Comparison of ENCODE assay signal across 8 cellular contexts in the genomic region with DNA sequence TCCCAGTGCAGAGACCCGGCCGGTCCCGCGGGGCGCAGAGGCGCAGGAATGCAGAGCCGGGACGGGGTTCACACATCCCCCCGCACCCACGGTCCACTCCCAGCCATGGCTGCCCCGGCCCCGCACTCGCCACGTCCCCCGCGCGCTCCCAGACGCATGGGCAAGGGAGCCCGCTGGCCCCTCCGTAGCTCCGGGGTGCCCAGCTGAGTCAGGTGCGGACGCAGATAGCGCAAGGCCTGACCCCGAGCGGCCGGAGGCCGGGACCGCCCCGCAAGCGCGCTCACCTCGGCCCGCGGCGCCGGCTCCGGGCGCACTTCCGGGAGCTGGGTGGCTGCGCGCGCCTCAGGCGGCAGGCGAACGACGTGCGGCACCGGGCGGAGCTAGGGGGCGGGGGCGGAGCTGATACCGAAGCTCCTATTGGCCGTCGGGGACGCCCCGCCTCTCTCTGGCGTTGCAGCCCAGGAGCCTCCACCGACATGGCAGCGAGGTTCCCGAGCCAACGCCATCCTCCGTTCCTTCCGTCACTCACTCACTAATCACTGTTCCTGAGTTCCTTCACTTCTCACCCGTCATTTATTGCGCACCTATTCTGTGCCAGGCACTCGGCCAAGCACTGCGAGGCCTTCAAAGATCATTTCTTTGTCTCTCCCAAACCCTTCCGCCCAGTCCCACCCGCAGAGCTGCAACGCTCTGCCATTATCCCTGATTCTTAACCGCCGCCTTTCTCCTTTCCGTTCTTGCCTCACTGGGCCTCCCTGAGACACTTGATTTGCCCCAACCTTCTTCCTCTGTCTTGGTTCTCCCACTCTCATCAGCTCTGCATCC. TPM values are rescaled to one million over a fixed set of nuclear protein-coding genes. Genes with fewer than 3 reads are reported as not detected.
A peak's percentile ranks its signal among the peaks of the same experiment; 100 is the strongest.
DNase-seq lines count a peak whose midpoint lies in the region; ATAC-seq, FAIRE-seq and TF ChIP-seq lines count a peak whose summit lies in the region.

A gene with protein sequence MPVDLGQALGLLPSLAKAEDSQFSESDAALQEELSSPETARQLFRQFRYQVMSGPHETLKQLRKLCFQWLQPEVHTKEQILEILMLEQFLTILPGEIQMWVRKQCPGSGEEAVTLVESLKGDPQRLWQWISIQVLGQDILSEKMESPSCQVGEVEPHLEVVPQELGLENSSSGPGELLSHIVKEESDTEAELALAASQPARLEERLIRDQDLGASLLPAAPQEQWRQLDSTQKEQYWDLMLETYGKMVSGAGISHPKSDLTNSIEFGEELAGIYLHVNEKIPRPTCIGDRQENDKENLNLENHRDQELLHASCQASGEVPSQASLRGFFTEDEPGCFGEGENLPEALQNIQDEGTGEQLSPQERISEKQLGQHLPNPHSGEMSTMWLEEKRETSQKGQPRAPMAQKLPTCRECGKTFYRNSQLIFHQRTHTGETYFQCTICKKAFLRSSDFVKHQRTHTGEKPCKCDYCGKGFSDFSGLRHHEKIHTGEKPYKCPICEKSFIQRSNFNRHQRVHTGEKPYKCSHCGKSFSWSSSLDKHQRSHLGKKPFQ (minus strand): TSS at position 329 of the 825 bp plus-strand sequence. CDS start 4,646 bp downstream, outside the sequence.

- no peak for TF ChIP-seq CTCF in GM10248 (IDR thresholded peaks at IDR 0.05; ENCODE audit: control extremely low read depth, extremely low read depth, low read depth, missing control alignments)
- no peak for TF ChIP-seq CTCF in pancreas (IDR thresholded peaks at IDR 0.05)
- TF ChIP-seq CTCF in thyroid gland (IDR thresholded peaks at IDR 0.05), result peak in 1 of 6 experiments; percentile 8

- peaks cover 0 to 10% (median 4%) of the 10 kb centered on the region in 3 donors for H3K4me1 ChIP-seq in pancreas
- H3K4me1 ChIP-seq in thyroid gland, result peaks cover 0 to 9% of the 10 kb centered on the region in 2 donors

- H3K4me3 ChIP-seq in pancreas (peak within 1 kb of the TSS; percentile 50 to 93 (median 68)), thyroid gland (replicated peaks in 1 of 3) (peak within 1 kb of the TSS; percentile 51 to 86 (median 74))

- TF ChIP-seq POLR2A in thyroid gland (IDR thresholded peaks at IDR 0.05), result peak; percentile 71 to 98

- no peaks in the 10 kb centered on the region for H3K9me3 Mint-ChIP-seq in activated naive CD8-positive, alpha-beta T cell (ENCODE audit: low read depth)

- peak within 1 kb of the TSS; percentile 94 for H3K27ac Mint-ChIP-seq in activated naive CD8-positive, alpha-beta T cell

- peak; percentile 98 for ATAC-seq in HG02588 (IDR thresholded peaks at IDR 0.05; ENCODE audit: unreplicated experiment)
- peak; percentile 98 for ATAC-seq in SK-N-SH treated with all-trans-retinoic acid at 6 μM for 48 hours
- ATAC-seq in pancreas, result peak; percentile 97 to 99 (median 98)

- H3K27ac ChIP-seq in pancreas, result peak within 1 kb of the TSS; percentile 88 to 92 (median 90)
- H3K27ac ChIP-seq in thyroid gland, result peak within 1 kb of the TSS; percentile 43 to 77 (median 76)

- peak; percentile 98 for DNase-seq in GM10248 (ENCODE audit: extremely low spot score)
- peak; percentile 83 for DNase-seq in NCI-H1048 (lab: John Stamatoyannopoulos, UW)
- peak; percentile 92 to 99 (median 97) for DNase-seq in head of caudate nucleus
- DNase-seq in pancreas, result peak; percentile 97 to 99 (median 98)
- peak; percentile 96 to 98 for DNase-seq in thyroid gland

- CTCF ChIA-PET in GM10248 (lab: Yijun Ruan, JAX), result interaction anchor here (0.7 to 2.3 kb wide), 9 partner anchors 9 to 1351 kb away, joined by 3 to 13 read pairs (median 4); no protein-coding TSS in a partner anchor

- no peak for FAIRE-seq in pancreas (lab: Jason Lieb, UNC)

- no peaks in the 10 kb centered on the region for H3K36me3 Mint-ChIP-seq in activated naive CD8-positive, alpha-beta T cell

- H3K27me3 ChIP-seq in pancreas (no peaks in the 10 kb centered on the region), thyroid gland (no peaks in the 10 kb centered on the region)

- no peaks in the 10 kb centered on the region for H3K27me3 Mint-ChIP-seq in activated naive CD8-positive, alpha-beta T cell

- 1% methylated on average over 61 to 74 of the region's 74 CpGs for WGBS in pancreas, 2 donors
- 1 to 2% methylated on average over 22 to 36 of the region's 74 CpGs for WGBS in thyroid gland, 2 donors

- intact Hi-C loops in head of caudate nucleus (cut with DNase I), result loop anchor here (2.0 kb wide), 1 partner anchor 23 kb away; the partner anchor contains the start of gene MAP2K4
- intact Hi-C loops in pancreas (cut with DNase I), result no loop called here
- intact Hi-C loops in thyroid gland (cut with DNase I), result no loop called here

- peak within 1 kb of the TSS; percentile 98 for H3K4me3 Mint-ChIP-seq in activated naive CD8-positive, alpha-beta T cell

- H3K4me1 Mint-ChIP-seq in activated naive CD8-positive, alpha-beta T cell (ENCODE audit: low read depth), result peaks cover 24% of the 10 kb centered on the region

- H3K36me3 ChIP-seq in pancreas, result no peaks in the 10 kb centered on the region
- H3K36me3 ChIP-seq in thyroid gland, result no peaks in the 10 kb centered on the region

- POLR2A ChIA-PET in GM10248 (lab: Yijun Ruan, JAX), result interaction anchor here (0.6 to 1.3 kb wide), 4 partner anchors 23 to 1339 kb away, joined by 3 to 24 read pairs (median 6); partner anchors contain the start of genes ELAC2 and MAP2K4

- H3K9me3 ChIP-seq in pancreas (no peaks in the 10 kb centered on the region), thyroid gland (no peaks in the 10 kb centered on the region)

TF ChIP-seq in SK-N-SH treated with all-trans-retinoic acid at 6 μM for 48 hours, 23 proteins besides CTCF, POLR2A, EP300 and RAD21:
- TF ChIP-seq ZNF8 (CRISPR knock-in tag; IDR thresholded peaks at IDR 0.05) (no peak), ZFP3 (CRISPR knock-in tag; IDR thresholded peaks at IDR 0.05) (0 out of 2 replicates have a peak, but pooled peaks have one; percentile 55), BACH2 (CRISPR knock-in tag; IDR thresholded peaks at IDR 0.05; ENCODE audit: borderline replicate concordance) (no peak)
- TF ChIP-seq, protein P1, sequence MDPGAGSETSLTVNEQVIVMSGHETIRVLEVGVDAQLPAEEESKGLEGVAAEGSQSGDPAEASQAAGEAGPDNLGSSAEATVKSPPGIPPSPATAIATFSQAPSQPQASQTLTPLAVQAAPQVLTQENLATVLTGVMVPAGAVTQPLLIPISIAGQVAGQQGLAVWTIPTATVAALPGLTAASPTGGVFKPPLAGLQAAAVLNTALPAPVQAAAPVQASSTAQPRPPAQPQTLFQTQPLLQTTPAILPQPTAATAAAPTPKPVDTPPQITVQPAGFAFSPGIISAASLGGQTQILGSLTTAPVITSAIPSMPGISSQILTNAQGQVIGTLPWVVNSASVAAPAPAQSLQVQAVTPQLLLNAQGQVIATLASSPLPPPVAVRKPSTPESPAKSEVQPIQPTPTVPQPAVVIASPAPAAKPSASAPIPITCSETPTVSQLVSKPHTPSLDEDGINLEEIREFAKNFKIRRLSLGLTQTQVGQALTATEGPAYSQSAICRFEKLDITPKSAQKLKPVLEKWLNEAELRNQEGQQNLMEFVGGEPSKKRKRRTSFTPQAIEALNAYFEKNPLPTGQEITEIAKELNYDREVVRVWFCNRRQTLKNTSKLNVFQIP (CRISPR knock-in tag; IDR thresholded peaks at IDR 0.05; ENCODE audit: borderline replicate concordance, low read depth), result 0 out of 2 replicates have a peak, but pooled peaks have one; percentile 48
- TF ChIP-seq, protein P2, sequence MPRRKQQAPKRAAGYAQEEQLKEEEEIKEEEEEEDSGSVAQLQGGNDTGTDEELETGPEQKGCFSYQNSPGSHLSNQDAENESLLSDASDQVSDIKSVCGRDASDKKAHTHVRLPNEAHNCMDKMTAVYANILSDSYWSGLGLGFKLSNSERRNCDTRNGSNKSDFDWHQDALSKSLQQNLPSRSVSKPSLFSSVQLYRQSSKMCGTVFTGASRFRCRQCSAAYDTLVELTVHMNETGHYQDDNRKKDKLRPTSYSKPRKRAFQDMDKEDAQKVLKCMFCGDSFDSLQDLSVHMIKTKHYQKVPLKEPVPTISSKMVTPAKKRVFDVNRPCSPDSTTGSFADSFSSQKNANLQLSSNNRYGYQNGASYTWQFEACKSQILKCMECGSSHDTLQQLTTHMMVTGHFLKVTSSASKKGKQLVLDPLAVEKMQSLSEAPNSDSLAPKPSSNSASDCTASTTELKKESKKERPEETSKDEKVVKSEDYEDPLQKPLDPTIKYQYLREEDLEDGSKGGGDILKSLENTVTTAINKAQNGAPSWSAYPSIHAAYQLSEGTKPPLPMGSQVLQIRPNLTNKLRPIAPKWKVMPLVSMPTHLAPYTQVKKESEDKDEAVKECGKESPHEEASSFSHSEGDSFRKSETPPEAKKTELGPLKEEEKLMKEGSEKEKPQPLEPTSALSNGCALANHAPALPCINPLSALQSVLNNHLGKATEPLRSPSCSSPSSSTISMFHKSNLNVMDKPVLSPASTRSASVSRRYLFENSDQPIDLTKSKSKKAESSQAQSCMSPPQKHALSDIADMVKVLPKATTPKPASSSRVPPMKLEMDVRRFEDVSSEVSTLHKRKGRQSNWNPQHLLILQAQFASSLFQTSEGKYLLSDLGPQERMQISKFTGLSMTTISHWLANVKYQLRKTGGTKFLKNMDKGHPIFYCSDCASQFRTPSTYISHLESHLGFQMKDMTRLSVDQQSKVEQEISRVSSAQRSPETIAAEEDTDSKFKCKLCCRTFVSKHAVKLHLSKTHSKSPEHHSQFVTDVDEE (CRISPR knock-in tag; IDR thresholded peaks at IDR 0.05), result no peak
TF ChIP-seq in SK-N-SH treated with all-trans-retinoic acid at 6 μM for 48 hours: peak in this region for 2.

RNA-seq across cellular contexts. Expression of the gene that starts here (rescaled TPM):
- total RNA-seq in pancreas, result 1 to 10 TPM; 2.1 to 4.2 (median 3.0) TPM
- 1 to 10 TPM; 5.6 to 7.0 TPM for polyA plus RNA-seq in pancreas
- total RNA-seq in thyroid gland, result 10 to 100 TPM in 1 of 4 donors, 1 to 10 TPM in 3; 6.5 to 14.6 (median 8.6) TPM

Comparison
In these comparisons a context has a peak if more than half of its experiments do, and no peak if none do; other contexts are left out.
1. Peak in every context shown above with its lines: DNase-seq, ATAC-seq, H3K4me3 ChIP-seq and H3K27ac ChIP-seq.